Comparison of ENCODE assay signal across 9 cellular contexts in the genomic region with DNA sequence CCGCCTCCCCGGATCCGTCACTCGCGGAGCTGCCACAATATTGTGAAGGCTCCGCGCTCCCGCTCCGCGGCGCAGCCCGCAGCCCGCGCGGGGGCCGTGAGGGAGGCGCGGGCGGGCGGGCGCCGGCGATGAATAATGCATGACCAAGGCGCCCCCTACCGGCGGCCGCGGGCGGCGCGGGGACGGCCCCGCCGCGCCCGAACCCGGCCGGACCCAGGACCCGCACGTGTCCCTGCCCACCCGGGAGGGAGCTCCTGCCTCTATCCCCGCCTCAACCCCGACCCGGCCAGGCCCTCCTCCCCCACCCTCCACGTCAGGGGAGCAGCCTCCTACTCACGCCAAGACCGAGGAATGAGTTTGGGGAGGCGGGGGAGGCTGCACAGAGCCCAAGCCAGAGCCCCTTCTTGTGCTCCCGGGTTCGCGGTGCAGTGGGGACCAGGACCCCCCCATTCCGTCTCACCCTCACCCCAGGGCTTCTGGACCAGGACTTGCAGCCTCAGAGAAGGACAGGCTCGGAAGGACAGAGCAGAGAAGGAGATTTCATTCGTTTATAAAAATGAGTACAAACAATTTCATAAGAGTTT.
DNase-seq lines count a peak whose midpoint lies in the region; ATAC-seq and TF ChIP-seq lines count a peak whose summit lies in the region.
"Had no signal": no experiment of that assay in that cellular context is flagged by ENCODE, and none has a peak within 500 bp of the region (broad histone marks: within the 10 kb centered on the region; RNA-seq: fewer than 3 reads in every experiment).

No MANE protein-coding gene starts in this region.

- H3K4me1 ChIP-seq in iPS DF 6.9 (ENCODE audit: control insufficient read depth, insufficient read depth, low read length): 0 out of 2 replicates have a peak, but pooled peaks cover 2% of the 10 kb centered on the region
- H3K4me1 ChIP-seq in smooth muscle cell (ENCODE audit: low read depth): peaks cover 13% of the 10 kb centered on the region

- WGBS in iPS DF 6.9 (ENCODE audit: insufficient coverage, insufficient read length): no CpG with 5 or more reads among the region's 54 CpGs
- 22% methylated on average over 6 of the region's 54 CpGs for WGBS in smooth muscle cell (ENCODE audit: low lambda C conversion rate)

- peak overlapping the region; percentile 95 for H3K4me2 ChIP-seq in smooth muscle cell

- no peaks in the 10 kb centered on the region for H3K79me2 ChIP-seq in smooth muscle cell (ENCODE audit: low read depth)

- H3K9me3 ChIP-seq in iPS DF 6.9 (ENCODE audit: control insufficient read depth, insufficient read depth, low read length): no peaks in the 10 kb centered on the region
- no peaks in the 10 kb centered on the region for H3K9me3 ChIP-seq in smooth muscle cell (replicated peaks; ENCODE audit: low read depth)

- H3K4me3 ChIP-seq in iPS DF 6.9 (ENCODE audit: low read length) (peak overlapping the region; percentile 39; the same call in 1 of the 2 replicates), smooth muscle cell (peak overlapping the region; percentile 53)

- peak; percentile 68 for TF ChIP-seq CTCF in smooth muscle cell (IDR thresholded peaks at IDR 0.05; ENCODE audit: borderline replicate concordance, insufficient read depth, poor library complexity, severe bottlenecking)

- H4K20me1 ChIP-seq in smooth muscle cell (ENCODE audit: low read depth): no peaks in the 10 kb centered on the region

- H2AFZ ChIP-seq in smooth muscle cell (ENCODE audit: low read depth): peak overlapping the region; percentile 91

- H3K9ac ChIP-seq in smooth muscle cell (ENCODE audit: low read depth): no peak overlapping the region

- DNase-seq in DMS79 treated with DMSO at 0.1 percent for 48 hours (lab: John Stamatoyannopoulos, UW) (peak; percentile 31), HuH-7 (ENCODE audit: low spot score) (peak; percentile 66), T-helper 1 cell (peak; percentile 25 to 63 (median 50)), amniotic epithelial cell (ENCODE audit: low read depth) (peak; percentile 7), iPS DF 6.9 (ENCODE audit: low read depth, low spot score) (no peak), smooth muscle cell (lab: John Stamatoyannopoulos, UW; ENCODE audit: unreplicated experiment) (peak; percentile 28), MV-4-11 (lab: John Stamatoyannopoulos, UW) (no peak)

- H3K36me3 ChIP-seq in iPS DF 6.9 (ENCODE audit: control insufficient read depth, insufficient read depth, low read length): no peaks in the 10 kb centered on the region
- no peaks in the 10 kb centered on the region for H3K36me3 ChIP-seq in smooth muscle cell (ENCODE audit: low read depth)

- H3K27ac ChIP-seq in iPS DF 6.9 (ENCODE audit: low read length) (no peak overlapping the region), smooth muscle cell (ENCODE audit: low read depth) (no peak overlapping the region)
- H3K27ac ChIP-seq: epithelial cell of prostate had no signal

- no peaks in the 10 kb centered on the region for H3F3A ChIP-seq in smooth muscle cell (ENCODE audit: low read depth)

- H3K27me3 ChIP-seq in iPS DF 6.9 (ENCODE audit: control insufficient read depth, insufficient read depth, low read length) (peaks cover 2% of the 10 kb centered on the region; the same call in 1 of the 2 replicates), smooth muscle cell (ENCODE audit: low read depth) (peaks cover 37% of the 10 kb centered on the region)

- ATAC-seq in GM18511 (IDR thresholded peaks at IDR 0.05; ENCODE audit: unreplicated experiment): no peak

Comparison
In these comparisons a context has a peak if more than half of its experiments do, and no peak if none do; other contexts are left out.
1. DNase-seq: peak in DMS79 treated with DMSO at 0.1 percent for 48 hours (single experiment), HuH-7 (single experiment), T-helper 1 cell (5 of 5), amniotic epithelial cell (single experiment) and smooth muscle cell (single experiment); none in iPS DF 6.9 (single experiment) and MV-4-11 (single experiment).